ENCODE assay signal across 18 cellular contexts in genomic region chr2:168207861-168208260, GRCh38.
"Had no signal": no experiment of that assay in that cellular context is flagged by ENCODE, and none has a peak within 500 bp of the region (broad histone marks: within the 10 kb centered on the region; RNA-seq: fewer than 3 reads in every experiment).

No MANE protein-coding gene starts in this region.

- H3K27ac ChIP-seq: ascending aorta, coronary artery, gastroesophageal sphincter, heart right ventricle, lower lobe of right lung, neural progenitor cell, right lobe of liver, upper lobe of left lung had no signal

- H3K9me3 ChIP-seq: ascending aorta, gastroesophageal sphincter, heart right ventricle, lower lobe of right lung, right lobe of liver, SK-N-SH, upper lobe of left lung had no signal

- H3K4me2 ChIP-seq: neural progenitor cell, SK-N-SH had no signal

- H3K4me3 Mint-ChIP-seq: activated T-helper 1 cell treated with anti-CD3 and anti-CD28 coated beads, Interleukin-12 subunit alpha, Interleukin-12 subunit beta, Interleukin-2, Interleukin-4 antibody, amounts not matched to agents 30 ng/mL and 10 ng/mL and 1 ng/mL, durations not matched to agents 14 hours and 24 hours and 36 hours; naive B cell; neural progenitor cell; stimulated activated effector memory CD8-positive, alpha-beta T cell treated with anti-CD3 and anti-CD28 coated beads, Interleukin-12 subunit alpha, Interleukin-12 subunit beta, amount 100 ng/mL, for 72 hours had no signal

- H3K27me3 Mint-ChIP-seq: naive B cell had no signal

- H3K4me3 ChIP-seq: ascending aorta, coronary artery, gastroesophageal sphincter, heart right ventricle, lower lobe of right lung, neural progenitor cell, right lobe of liver, upper lobe of left lung had no signal

- H3K27ac Mint-ChIP-seq: activated T-helper 1 cell treated with anti-CD3 and anti-CD28 coated beads, Interleukin-12 subunit alpha, Interleukin-12 subunit beta, Interleukin-2, Interleukin-4 antibody, amounts not matched to agents 30 ng/mL and 10 ng/mL and 1 ng/mL, durations not matched to agents 14 hours and 24 hours and 36 hours; naive B cell; neural progenitor cell; stimulated activated effector memory CD8-positive, alpha-beta T cell treated with anti-CD3 and anti-CD28 coated beads, Interleukin-12 subunit alpha, Interleukin-12 subunit beta, amount 100 ng/mL, for 72 hours had no signal

- H2AFZ ChIP-seq: neural progenitor cell had no signal

- H3K36me3 ChIP-seq: ascending aorta, gastroesophageal sphincter, heart right ventricle, lower lobe of right lung, neural progenitor cell, right lobe of liver, upper lobe of left lung had no signal

- DNase-seq: activated CD4-positive, alpha-beta T cell treated with anti-CD3 and anti-CD28 coated beads, Interleukin-2, amount 50 U/mL, for 4 hours; central memory CD4-positive, alpha-beta T cell; heart right ventricle; kidney; lower lobe of right lung; naive B cell; posterior cingulate gyrus; right lobe of liver; SK-N-SH; small intestine; upper lobe of left lung had no signal

- ATAC-seq: gastroesophageal sphincter, heart right ventricle, left lobe of liver, lower lobe of right lung, right lobe of liver had no signal

- H3K4me1 ChIP-seq: right lobe of liver had no signal

- H3K27me3 ChIP-seq: ascending aorta, gastroesophageal sphincter, heart right ventricle, neural progenitor cell, right lobe of liver, upper lobe of left lung had no signal

- H3K9ac ChIP-seq: neural progenitor cell, SK-N-SH had no signal

- H3K9me2 ChIP-seq: SK-N-SH had no signal

- H3K9me3 Mint-ChIP-seq: activated T-helper 1 cell treated with anti-CD3 and anti-CD28 coated beads, Interleukin-12 subunit alpha, Interleukin-12 subunit beta, Interleukin-2, Interleukin-4 antibody, amounts not matched to agents 30 ng/mL and 10 ng/mL and 1 ng/mL, durations not matched to agents 14 hours and 24 hours and 36 hours; naive B cell; stimulated activated effector memory CD8-positive, alpha-beta T cell treated with anti-CD3 and anti-CD28 coated beads, Interleukin-12 subunit alpha, Interleukin-12 subunit beta, amount 100 ng/mL, for 72 hours had no signal

- H3K4me1 Mint-ChIP-seq: neural progenitor cell had no signal
